Comparison of ENCODE assay signal across 14 cellular contexts in genomic region chr15:91865903-91866302, GRCh38. TPM values are rescaled to one million over a fixed set of nuclear protein-coding genes. Genes with fewer than 3 reads are reported as not detected.
DNase-seq lines count a peak whose midpoint lies in the region; ATAC-seq and TF ChIP-seq lines count a peak whose summit lies in the region.
"Had no signal": no experiment of that assay in that cellular context is flagged by ENCODE, and none has a peak within 500 bp of the region (broad histone marks: within the 10 kb centered on the region; RNA-seq: fewer than 3 reads in every experiment).

No MANE protein-coding gene starts in this region.

- H3K4me1 Mint-ChIP-seq in endodermal cell: peaks cover 33% of the 10 kb centered on the region

- H3K27me3 Mint-ChIP-seq in endodermal cell (ENCODE audit: insufficient read depth): no peaks in the 10 kb centered on the region

- no peaks in the 10 kb centered on the region for H3K36me3 ChIP-seq in right atrium auricular region
- H3K36me3 ChIP-seq in mesenchymal stem cell (ENCODE audit: control insufficient read depth in 1 of 2, insufficient read depth in 2 of 2, low read depth in 1 of 2, low read length in 2 of 2): no peaks in the 10 kb centered on the region
- no peaks in the 10 kb centered on the region for H3K36me3 ChIP-seq in vagina
- H3K36me3 ChIP-seq in endodermal cell (ENCODE audit: control insufficient read depth, insufficient read depth, low read length): no peaks in the 10 kb centered on the region
- H3K36me3 ChIP-seq: BE2C, WERI-Rb-1 had no signal

- no peak overlapping the region for H3K23ac ChIP-seq in mesenchymal stem cell (ENCODE audit: low read length in 2 of 2)

- no peak overlapping the region for H3K27ac Mint-ChIP-seq in endodermal cell

- H2BK15ac ChIP-seq in mesenchymal stem cell (ENCODE audit: low read depth, poor library complexity, severe bottlenecking): no peak overlapping the region

- peak overlapping the region; percentile 78 for H3K9ac ChIP-seq in mesenchymal stem cell (ENCODE audit: low read length)
- H3K9ac ChIP-seq in endodermal cell (ENCODE audit: extremely low read depth, low read length, poor library complexity, severe bottlenecking): no peak overlapping the region

- no peak for DNase-seq in right atrium auricular region (ENCODE audit: low spot score)
- no peak for DNase-seq in left cardiac atrium
- DNase-seq in caudate nucleus (lab: John Stamatoyannopoulos, UW): no peak
- no peak for DNase-seq in mesenchymal stem cell
- DNase-seq in vagina (ENCODE audit: extremely low spot score in 2 of 2): no peak
- no peak for DNase-seq in NCI-H446 (lab: John Stamatoyannopoulos, UW)
- DNase-seq in endodermal cell: no peak
- DNase-seq: cortex of kidney; naive thymus-derived CD8-positive, alpha-beta T cell; WERI-Rb-1 had no signal

- WGBS in mesenchymal stem cell: 67% methylated on average over 3 of the region's 5 CpGs
- WGBS in endodermal cell (ENCODE audit: insufficient coverage in 1 of 2, insufficient read length in 1 of 2), 2 experiments: 83 to 100% methylated on average over 3 of the region's 5 CpGs

- H3K14ac ChIP-seq in mesenchymal stem cell (ENCODE audit: low read length in 2 of 2): no peak overlapping the region

- H3K18ac ChIP-seq in mesenchymal stem cell (ENCODE audit: low read depth in 1 of 2, low read length in 2 of 2): no peak overlapping the region

- no peak overlapping the region for H2BK5ac ChIP-seq in mesenchymal stem cell (ENCODE audit: low read depth, low read length, poor library complexity, severe bottlenecking)

- no peak overlapping the region for H4K8ac ChIP-seq in mesenchymal stem cell (ENCODE audit: low read length)

- H3K27ac ChIP-seq in right atrium auricular region (peak overlapping the region; percentile 86 to 95), caudate nucleus (ENCODE audit: low read depth, low read length) (peak overlapping the region; percentile 48), mesenchymal stem cell (ENCODE audit: low read length, poor library complexity, severe bottlenecking) (no peak overlapping the region), vagina (peak overlapping the region; percentile 78), endodermal cell (ENCODE audit: low read depth, low read length) (no peak overlapping the region)
- H3K27ac ChIP-seq: WERI-Rb-1 had no signal

- H3K4me2 ChIP-seq in mesenchymal stem cell (ENCODE audit: low read length, poor library complexity, severe bottlenecking): no peak overlapping the region

- H2BK120ac ChIP-seq in mesenchymal stem cell (ENCODE audit: low read depth, low read length): no peak overlapping the region

- H3K79me1 ChIP-seq in mesenchymal stem cell (replicated peaks; ENCODE audit: low read length, poor library complexity, severe bottlenecking): peaks cover 5% of the 10 kb centered on the region

- peaks cover 8% of the 10 kb centered on the region for H3K9me3 Mint-ChIP-seq in endodermal cell
- H3K9me3 Mint-ChIP-seq: activated T-helper 1 cell treated with anti-CD3 and anti-CD28 coated beads, Interleukin-12 subunit alpha, Interleukin-12 subunit beta, Interleukin-2, Interleukin-4 antibody, amounts not matched to agents 30 ng/mL and 10 ng/mL and 1 ng/mL, durations not matched to agents 14 hours and 24 hours and 36 hours had no signal

- intact Hi-C loops in left cardiac atrium (cut with DNase I): no loop called here
- intact Hi-C loops in vagina (cut with DNase I): loop anchor here (10.0 kb wide), 1 partner anchor 159 kb away; no protein-coding TSS in a partner anchor

- no peak for TF ChIP-seq POLR2A in vagina (IDR thresholded peaks at IDR 0.05)

- H2AK5ac ChIP-seq in mesenchymal stem cell (ENCODE audit: low read length, severe bottlenecking): no peak overlapping the region

- ATAC-seq in left cardiac atrium (no peak), HG02973 (IDR thresholded peaks at IDR 0.05; ENCODE audit: unreplicated experiment) (no peak)
- ATAC-seq: K562; naive thymus-derived CD8-positive, alpha-beta T cell had no signal

- H4K91ac ChIP-seq in mesenchymal stem cell (ENCODE audit: low read length): no peak overlapping the region

- no peaks in the 10 kb centered on the region for H3K27me3 ChIP-seq in right atrium auricular region
- no peaks in the 10 kb centered on the region for H3K27me3 ChIP-seq in mesenchymal stem cell (ENCODE audit: control insufficient read depth in 1 of 2, insufficient read depth in 1 of 2, low read length in 2 of 2)
- H3K27me3 ChIP-seq in vagina: no peaks in the 10 kb centered on the region
- no peaks in the 10 kb centered on the region for H3K27me3 ChIP-seq in endodermal cell (ENCODE audit: control insufficient read depth, insufficient read depth, low read length, poor library complexity, severe bottlenecking)
- H3K27me3 ChIP-seq: BE2C had no signal

- H3K4me1 ChIP-seq in right atrium auricular region (peaks cover 0 to 90% of the 10 kb centered on the region in 2 donors), mesenchymal stem cell (ENCODE audit: control insufficient read depth, insufficient read depth, low read depth, low read length) (peaks cover 18% of the 10 kb centered on the region), vagina (peaks cover 72% of the 10 kb centered on the region), endodermal cell (ENCODE audit: control insufficient read depth, insufficient read depth, low read length) (no peaks in the 10 kb centered on the region)

- TF ChIP-seq CTCF in right atrium auricular region (IDR thresholded peaks at IDR 0.05) (no peak), vagina (IDR thresholded peaks at IDR 0.05) (no peak), endodermal cell (conservative IDR thresholded peaks at IDR 0.05) (no peak)

- H3K9me3 ChIP-seq in right atrium auricular region (no peaks in the 10 kb centered on the region), mesenchymal stem cell (ENCODE audit: control insufficient read depth, low read length) (no peaks in the 10 kb centered on the region), vagina (no peaks in the 10 kb centered on the region), endodermal cell (ENCODE audit: control insufficient read depth, low read length) (peaks cover 8% of the 10 kb centered on the region)
- H3K9me3 ChIP-seq: BE2C had no signal

- no peak overlapping the region for H3K4me3 Mint-ChIP-seq in endodermal cell
- H3K4me3 Mint-ChIP-seq: activated T-helper 1 cell treated with anti-CD3 and anti-CD28 coated beads, Interleukin-12 subunit alpha, Interleukin-12 subunit beta, Interleukin-2, Interleukin-4 antibody, amounts not matched to agents 30 ng/mL and 10 ng/mL and 1 ng/mL, durations not matched to agents 14 hours and 24 hours and 36 hours had no signal

- no peak overlapping the region for H2AFZ ChIP-seq in mesenchymal stem cell (ENCODE audit: low read depth, low read length)

- no peaks in the 10 kb centered on the region for H3K36me3 Mint-ChIP-seq in endodermal cell (ENCODE audit: low read depth)

- H3K4me3 ChIP-seq in right atrium auricular region (no peak overlapping the region), mesenchymal stem cell (ENCODE audit: insufficient read depth in 1 of 2, low read depth in 1 of 2, low read length in 2 of 2) (peak overlapping the region in 1 of 2 experiments; percentile 16), vagina (no peak overlapping the region), endodermal cell (ENCODE audit: low read length) (no peak overlapping the region)
- H3K4me3 ChIP-seq: K562 had no signal

- no peak overlapping the region for H2BK12ac ChIP-seq in mesenchymal stem cell (ENCODE audit: low read length in 2 of 2)

- no peak overlapping the region for H3K4ac ChIP-seq in mesenchymal stem cell (ENCODE audit: low read depth in 1 of 2, low read length in 2 of 2)

RNA-seq across cellular contexts. Expression of gene SLCO3A1, which starts 12.4 kb away (rescaled TPM):
- total RNA-seq in right atrium auricular region (10 to 100 TPM; 21.4 to 27.3 TPM), left cardiac atrium (10 to 100 TPM; 37.8 to 47.7 TPM), vagina (65.8 TPM), endodermal cell (10 to 100 TPM in 1 of 2 donors, 1 to 10 TPM in 1; 7.2 to 11.4 TPM)
- polyA plus RNA-seq in mesenchymal stem cell (2013, experiment 1 of 2): 2.0 TPM
- polyA plus RNA-seq in mesenchymal stem cell (2013, experiment 2 of 2): 2.3 TPM
- 14.2 TPM for polyA plus RNA-seq in endodermal cell (2013, experiment 1 of 2)
- 15.4 TPM for polyA plus RNA-seq in endodermal cell (2013, experiment 2 of 2)

Comparison
In these comparisons a context has a peak if more than half of its experiments do, and no peak if none do; other contexts are left out.
1. H3K27ac ChIP-seq: peak in right atrium auricular region (2 of 2), caudate nucleus (single experiment) and vagina (single experiment); none in mesenchymal stem cell (single experiment) and endodermal cell (single experiment).